ENCODE assay signal across 13 cellular contexts in the genomic region with DNA sequence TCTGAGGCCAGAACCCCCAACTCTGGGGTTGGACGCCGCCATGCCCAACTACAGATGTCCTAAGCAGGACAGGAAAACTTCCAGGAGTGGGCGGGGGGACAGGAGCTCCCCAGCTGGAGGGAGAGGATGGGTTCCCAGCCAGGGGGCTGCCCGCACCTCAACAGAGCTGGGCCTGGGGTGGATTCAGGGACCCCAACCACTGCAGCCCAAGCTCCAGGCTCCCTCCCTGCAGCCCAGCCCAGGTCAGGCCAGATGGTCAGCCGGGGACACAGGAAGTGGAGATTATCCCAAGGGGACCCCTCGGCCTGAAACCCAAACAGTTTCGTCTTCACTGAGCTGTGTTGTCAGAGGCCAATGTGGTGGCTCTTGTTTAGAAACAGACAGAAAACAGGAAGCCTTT. TPM values are rescaled to one million over a fixed set of nuclear protein-coding genes. Genes with fewer than 3 reads are reported as not detected.
DNase-seq lines count a peak whose midpoint lies in the region; ATAC-seq, FAIRE-seq and TF ChIP-seq lines count a peak whose summit lies in the region.
"Had no signal": no experiment of that assay in that cellular context is flagged by ENCODE, and none has a peak within 500 bp of the region (broad histone marks: within the 10 kb centered on the region; RNA-seq: fewer than 3 reads in every experiment).

No MANE protein-coding gene starts in this region.

- H3K36me3 Mint-ChIP-seq in chondrocyte (ENCODE audit: low read depth): peaks cover 1% of the 10 kb centered on the region

- no peak overlapping the region for H3K4me3 Mint-ChIP-seq in chondrocyte (ENCODE audit: unreplicated experiment)
- H3K4me3 Mint-ChIP-seq: CD4-positive, alpha-beta T cell had no signal

- H3K27ac Mint-ChIP-seq in chondrocyte (ENCODE audit: unreplicated experiment): peak overlapping the region; percentile 92
- H3K27ac Mint-ChIP-seq: CD4-positive, alpha-beta T cell had no signal

- H3K9me3 ChIP-seq in kidney (ENCODE audit: control insufficient read depth in 1 of 2, low read length in 2 of 2) (no peaks in the 10 kb centered on the region), suprapubic skin (no peaks in the 10 kb centered on the region)

- no peaks in the 10 kb centered on the region for H3K27me3 ChIP-seq in suprapubic skin

- intact Hi-C loops in kidney (cut with DNase I): no loop called here

- H3K27me3 Mint-ChIP-seq in chondrocyte (ENCODE audit: low read depth): no peaks in the 10 kb centered on the region

- peaks cover 51 to 77% of the 10 kb centered on the region in 2 donors for H3K4me1 ChIP-seq in kidney (ENCODE audit: control insufficient read depth in 1 of 2, insufficient read depth in 1 of 2, low read depth in 1 of 2, low read length in 2 of 2)
- peaks cover 97% of the 10 kb centered on the region for H3K4me1 ChIP-seq in suprapubic skin

- no peak for TF ChIP-seq CTCF in chondrocyte (IDR thresholded peaks at IDR 0.05)
- no peak for TF ChIP-seq CTCF in kidney (IDR thresholded peaks at IDR 0.05; ENCODE audit: borderline replicate concordance, extremely low read depth, insufficient read depth)
- TF ChIP-seq CTCF in suprapubic skin (IDR thresholded peaks at IDR 0.05): no peak

- H3K4me3 ChIP-seq in kidney (ENCODE audit: low read length in 2 of 2) (no peak overlapping the region), suprapubic skin (peak overlapping the region; percentile 20)

- H3K36me3 ChIP-seq in kidney (ENCODE audit: control insufficient read depth in 1 of 2, insufficient read depth in 2 of 2, low read length in 2 of 2): no peaks in the 10 kb centered on the region
- H3K36me3 ChIP-seq in suprapubic skin: no peaks in the 10 kb centered on the region

- DNase-seq in G401 (ENCODE audit: low spot score) (peak; percentile 20), chondrocyte (ENCODE audit: low spot score) (no peak), kidney (peak; percentile 73), suprapubic skin (ENCODE audit: low spot score in 2 of 2) (no peak), DMS53 (lab: John Stamatoyannopoulos, UW) (no peak), kidney tubule cell (ENCODE audit: low spot score) (no peak), NCI-H2171 treated with DMSO at 0.1 percent for 48 hours (lab: John Stamatoyannopoulos, UW) (no peak)
- DNase-seq: activated CD4-positive, CD25-positive, alpha-beta regulatory T cell treated with anti-CD3 and anti-CD28 coated beads, Interleukin-2, amount 50 U/mL, for 72 hours; activated T-cell treated with anti-CD3 and anti-CD28 coated beads, Interleukin-2, amount 50 U/mL, for 48 hours; CD4-positive, alpha-beta T cell; SIG-M5; stimulated activated CD4-positive, alpha-beta T cell treated with anti-CD3 and anti-CD28 coated beads, Interleukin-12 subunit alpha, Interleukin-12 subunit beta, amount 100 ng/mL, for 4 hours had no signal

- TF ChIP-seq EP300 in suprapubic skin (IDR thresholded peaks at IDR 0.05): no peak

- peak overlapping the region; percentile 89 to 91 for H3K27ac ChIP-seq in kidney (ENCODE audit: low read depth in 2 of 2, low read length in 2 of 2)
- peak overlapping the region; percentile 82 for H3K27ac ChIP-seq in suprapubic skin

- WGBS in suprapubic skin: 41% methylated on average over 6 of the region's 7 CpGs

- no peak for FAIRE-seq in kidney (lab: Jason Lieb, UNC)

- TF ChIP-seq POLR2A in suprapubic skin (IDR thresholded peaks at IDR 0.05): no peak

- no peak for ATAC-seq in HG03469 (IDR thresholded peaks at IDR 0.05; ENCODE audit: unreplicated experiment)

- peak overlapping the region; percentile 22 to 55 for H3K9ac ChIP-seq in kidney (ENCODE audit: low read length in 2 of 2)

- H3K4me1 Mint-ChIP-seq in chondrocyte (ENCODE audit: low read depth): peaks cover 68% of the 10 kb centered on the region

- no peaks in the 10 kb centered on the region for H3K9me3 Mint-ChIP-seq in chondrocyte (ENCODE audit: low read depth)
- H3K9me3 Mint-ChIP-seq: CD4-positive, alpha-beta T cell had no signal

- in situ Hi-C loops in G401 (cut with HindIII; ENCODE audit: low sequenced_read_pairs): no loop called here

RNA-seq across cellular contexts. Expression of gene LAMA5, which starts 9.4 kb away (rescaled TPM):
- 21.6 and 28.3 TPM in 2 replicates for total RNA-seq in G401 (2014; rRNA removed; shearing (Covaris generic))
- 156 to 368 TPM (median 355 TPM) in 3 replicates for total RNA-seq in chondrocyte
- 342 TPM for total RNA-seq in kidney
- polyA plus RNA-seq in kidney (ENCODE audit: insufficient read depth, low read depth, low replicate concordance): 94.0 TPM
- 100 to 1,000 TPM; 200 to 623 (median 316) TPM for total RNA-seq in suprapubic skin

RNA-seq across cellular contexts. Expression of gene RPS21, which starts 29.2 kb away (rescaled TPM):
- 1,245 and 1,753 TPM in 2 replicates for total RNA-seq in G401 (2014; rRNA removed; shearing (Covaris generic))
- total RNA-seq in chondrocyte (830 to 911 TPM (median 873 TPM) in 3 replicates), kidney (1,221 TPM), suprapubic skin (1,000 to 10,000 TPM; 1,604 to 3,217 (median 2,363) TPM)
- polyA plus RNA-seq in kidney (ENCODE audit: insufficient read depth, low read depth, low replicate concordance): 2,336 TPM

RNA-seq across cellular contexts. Expression of gene CABLES2, which starts 49.4 kb away (rescaled TPM):
- total RNA-seq in G401 (2014; rRNA removed; shearing (Covaris generic)): 4.2 and 7.2 TPM in 2 replicates
- total RNA-seq in chondrocyte (6.4 to 7.8 TPM (median 6.5 TPM) in 3 replicates), kidney (4.5 TPM), suprapubic skin (1 to 10 TPM; 3.8 to 7.2 (median 4.5) TPM)
- 2.0 TPM for polyA plus RNA-seq in kidney (ENCODE audit: insufficient read depth, low read depth, low replicate concordance)

RNA-seq across cellular contexts. Expression of gene ADRM1, which starts 54.9 kb away (rescaled TPM):
- total RNA-seq in G401 (2014; rRNA removed; shearing (Covaris generic)): 209 and 255 TPM in 2 replicates
- total RNA-seq in chondrocyte (83.0 to 94.7 TPM (median 87.2 TPM) in 3 replicates), kidney (64.4 TPM), suprapubic skin (100 to 1,000 TPM in 3 of 4 donors, 10 to 100 TPM in 1; 84.7 to 155 (median 146) TPM)
- polyA plus RNA-seq in kidney (ENCODE audit: insufficient read depth, low read depth, low replicate concordance): 79.4 TPM

Comparison
In these comparisons a context has a peak if more than half of its experiments do, and no peak if none do; other contexts are left out.
1. DNase-seq: peak in G401 (single experiment) and kidney (single experiment); none in chondrocyte (single experiment), suprapubic skin (0 of 2), DMS53 (single experiment), kidney tubule cell (single experiment) and NCI-H2171 treated with DMSO at 0.1 percent for 48 hours (single experiment).